In genomic region chr22:27919943-27920755, GRCh38 we compare ENCODE assay signal across 7 cellular contexts. TPM values are rescaled to one million over a fixed set of nuclear protein-coding genes. Genes with fewer than 3 reads are reported as not detected.
DNase-seq lines count a peak whose midpoint lies in the region; ATAC-seq, FAIRE-seq and TF ChIP-seq lines count a peak whose summit lies in the region.

No MANE protein-coding gene starts in this region.

- DNase-seq in IMR-90, result peak; percentile 72
- DNase-seq in activated CD4-positive, alpha-beta memory T cell treated with anti-CD3 and anti-CD28 coated beads for 36 hours, result no peak
- no peak for DNase-seq in NCI-H2081 treated with DMSO at 0.1 percent for 48 hours (lab: John Stamatoyannopoulos, UW)

- H3K4me1 Mint-ChIP-seq in activated CD4-positive, alpha-beta memory T cell treated with anti-CD3 and anti-CD28 coated beads for 36 hours (ENCODE audit: low read depth), result peaks cover 54% of the 10 kb centered on the region

- peaks cover 6% of the 10 kb centered on the region for H3K9me1 ChIP-seq in IMR-90 (ENCODE audit: insufficient read depth, low read length)

- no peaks in the 10 kb centered on the region for H3K27me3 ChIP-seq in IMR-90 (ENCODE audit: control insufficient read depth, insufficient read depth, low read length)
- H3K27me3 ChIP-seq in gastroesophageal sphincter, result no peaks in the 10 kb centered on the region
- no peaks in the 10 kb centered on the region for H3K27me3 ChIP-seq in neutrophil

- POLR2A ChIA-PET in IMR-90 (lab: Charles Lee; ENCODE audit: unreplicated experiment), result interaction anchor here (1.0 kb wide), 1 partner anchor 16 kb away, joined by 3 read pairs; no protein-coding TSS in a partner anchor
- POLR2A ChIA-PET in activated CD4-positive, alpha-beta memory T cell treated with anti-CD3 and anti-CD28 coated beads for 36 hours (lab: Charles Lee), result interaction anchor here (0.8 to 1.6 kb wide), 4 partner anchors 32 to 880 kb away, joined by 3 to 4 read pairs (median 3); partner anchors contain the start of gene XBP1

- peak overlapping the region; percentile 84 for H2BK5ac ChIP-seq in IMR-90 (ENCODE audit: low read depth, low read length, poor library complexity, severe bottlenecking)

- H3K36me3 ChIP-seq in IMR-90 (ENCODE audit: control insufficient read depth, insufficient read depth, low read length) (peaks cover 6% of the 10 kb centered on the region), gastroesophageal sphincter (peaks cover 0 to 19% of the 10 kb centered on the region in 2 donors), neutrophil (peaks cover 7% of the 10 kb centered on the region)

- no peaks in the 10 kb centered on the region for H3K9me3 Mint-ChIP-seq in activated CD4-positive, alpha-beta memory T cell treated with anti-CD3 and anti-CD28 coated beads for 36 hours

- peak overlapping the region; percentile 100 for H3K4me3 Mint-ChIP-seq in activated CD4-positive, alpha-beta memory T cell treated with anti-CD3 and anti-CD28 coated beads for 36 hours

- peak overlapping the region; percentile 88 for H3K9ac ChIP-seq in IMR-90 (ENCODE audit: low read depth, low read length)

- peak; percentile 75 for FAIRE-seq in G401.6 (lab: Jason Lieb, UNC)

- peak overlapping the region; percentile 12; the same call in 1 of the 2 replicates for H2BK20ac ChIP-seq in IMR-90 (ENCODE audit: low read depth, low read length)

- H2BK15ac ChIP-seq in IMR-90 (ENCODE audit: low read depth, low read length), result peak overlapping the region; percentile 30; the same call in 1 of the 3 replicates

- no peak for TF ChIP-seq RAD21 in IMR-90 (IDR thresholded peaks at IDR 0.05; ENCODE audit: low read length)

- peak overlapping the region; percentile 94 for H3K4me2 ChIP-seq in IMR-90 (ENCODE audit: low read depth, low read length)

- TF ChIP-seq CTCF in IMR-90 (conservative IDR thresholded peaks at IDR 0.05; ENCODE audit: low read depth, low read length) (peak; percentile 12; the same call in 1 of the 2 replicates), gastroesophageal sphincter (IDR thresholded peaks at IDR 0.05) (peak in 1 of 4 experiments; percentile 31), neutrophil (IDR thresholded peaks at IDR 0.05) (no peak)

- TF ChIP-seq POLR2A in IMR-90 (IDR thresholded peaks at IDR 0.05; ENCODE audit: low read depth, low read length) (no peak), gastroesophageal sphincter (IDR thresholded peaks at IDR 0.05) (no peak)

- no peak for TF ChIP-seq EP300 in gastroesophageal sphincter (IDR thresholded peaks at IDR 0.05)

- no peaks in the 10 kb centered on the region for H3K27me3 Mint-ChIP-seq in activated CD4-positive, alpha-beta memory T cell treated with anti-CD3 and anti-CD28 coated beads for 36 hours

- no TSS peak for BruUV-seq in IMR-90 (replicated peaks; lab: Mats Ljungman, UMichigan)

- H3K27ac ChIP-seq in IMR-90 (ENCODE audit: insufficient read depth, low read length) (peak overlapping the region; percentile 92), gastroesophageal sphincter (peak overlapping the region; percentile 76 to 98 (median 96)), neutrophil (peak overlapping the region; percentile 91)

- peak overlapping the region; percentile 68 for H3K56ac ChIP-seq in IMR-90 (ENCODE audit: extremely low read depth, insufficient read depth, low read length)

- no peaks in the 10 kb centered on the region for H3K9me3 ChIP-seq in IMR-90 (ENCODE audit: control insufficient read depth, insufficient read depth, low read length)
- H3K9me3 ChIP-seq in gastroesophageal sphincter, result no peaks in the 10 kb centered on the region
- H3K9me3 ChIP-seq in neutrophil, result no peaks in the 10 kb centered on the region

- peak overlapping the region; percentile 58 for H4K5ac ChIP-seq in IMR-90 (ENCODE audit: low read depth, low read length)

- H4K20me1 ChIP-seq in IMR-90 (ENCODE audit: insufficient read depth, low read length), result peaks cover 34% of the 10 kb centered on the region

- in situ Hi-C loops in IMR-90 (cut with MboI; ENCODE audit: low sequenced_read_pairs), result no loop called here

- peak overlapping the region; percentile 93 for H2AK9ac ChIP-seq in IMR-90 (replicated peaks; ENCODE audit: low read depth, low read length, poor library complexity)

- peak overlapping the region; percentile 67 for H2BK120ac ChIP-seq in IMR-90 (ENCODE audit: low read depth, low read length)

- peak overlapping the region; percentile 93 for H3K23ac ChIP-seq in IMR-90 (ENCODE audit: low read depth, low read length)

- H3K14ac ChIP-seq in IMR-90 (replicated peaks; ENCODE audit: low read depth, low read length), result peak overlapping the region; percentile 94

- H3K4ac ChIP-seq in IMR-90 (ENCODE audit: low read depth, low read length), result peak overlapping the region; percentile 91

- H3K4me3 ChIP-seq in IMR-90 (ENCODE audit: insufficient read depth, low read depth, low read length), result peak overlapping the region; percentile 69
- H3K4me3 ChIP-seq in gastroesophageal sphincter, result peak overlapping the region; percentile 49 to 100
- H3K4me3 ChIP-seq in neutrophil (ENCODE audit: low read depth in 1 of 2, low read length in 1 of 2), result peak overlapping the region; percentile 77 to 82

- intact Hi-C loops in IMR-90 (cut with micrococcal nuclease), result loop anchor here (1.0 to 2.0 kb wide), 2 partner anchors 34 to 67 kb away; no protein-coding TSS in a partner anchor
- intact Hi-C loops in activated CD4-positive, alpha-beta memory T cell treated with anti-CD3 and anti-CD28 coated beads for 36 hours (cut with micrococcal nuclease), result loop anchor here (1.0 to 5.0 kb wide), 3 partner anchors 15 to 1248 kb away; partner anchors contain the start of gene CHEK2

- H3K4me1 ChIP-seq in IMR-90 (ENCODE audit: control insufficient read depth, insufficient read depth, low read length), result peaks cover 5% of the 10 kb centered on the region
- peaks cover 7 to 55% (median 17%) of the 10 kb centered on the region in 3 donors for H3K4me1 ChIP-seq in gastroesophageal sphincter
- H3K4me1 ChIP-seq in neutrophil (ENCODE audit: control insufficient read depth in 1 of 2, insufficient read depth in 1 of 2, low read depth in 1 of 2, low read length in 1 of 2), result peaks cover 23% of the 10 kb centered on the region in 2 experiments

- H3K36me3 Mint-ChIP-seq in activated CD4-positive, alpha-beta memory T cell treated with anti-CD3 and anti-CD28 coated beads for 36 hours, result peaks cover 33% of the 10 kb centered on the region

- peak overlapping the region; percentile 60 to 77 for H4K8ac ChIP-seq in IMR-90 (ENCODE audit: low read depth in 2 of 2, low read length in 2 of 2)

- ATAC-seq in GM21526 (IDR thresholded peaks at IDR 0.05; ENCODE audit: low FRiP score, unreplicated experiment) (peak; percentile 40), IMR-90 (ENCODE audit: low read depth) (peak; percentile 33), gastroesophageal sphincter (peak; percentile 54)

- H4K91ac ChIP-seq in IMR-90 (ENCODE audit: insufficient read depth, low read depth, low read length), result peak overlapping the region; percentile 85

- peak overlapping the region; percentile 99 for H3K27ac Mint-ChIP-seq in activated CD4-positive, alpha-beta memory T cell treated with anti-CD3 and anti-CD28 coated beads for 36 hours

- H2AK5ac ChIP-seq in IMR-90 (ENCODE audit: low read depth, low read length), result peak overlapping the region; percentile 67

- peak overlapping the region; percentile 36 for H3K18ac ChIP-seq in IMR-90 (ENCODE audit: low read depth, low read length)

- 7% methylated on average over 2 of the region's 12 CpGs; no CpG with 5 or more reads in 1 of the 2 experiments for WGBS in IMR-90 (ENCODE audit: extremely low coverage in 2 of 2, insufficient read length in 1 of 2), 2 experiments
- WGBS in gastroesophageal sphincter (ENCODE audit: low coverage in 1 of 2), 2 donors, result 20 to 31% methylated on average over 5 to 8 of the region's 12 CpGs

- CTCF ChIA-PET in IMR-90 (lab: Yijun Ruan, JAX), result interaction anchor here (0.5 to 1.8 kb wide), 5 partner anchors 10 to 83 kb away, joined by 3 to 5 read pairs (median 4); no protein-coding TSS in a partner anchor
- CTCF ChIA-PET in activated CD4-positive, alpha-beta memory T cell treated with anti-CD3 and anti-CD28 coated beads for 36 hours (lab: Charles Lee), result interaction anchor here (1.1 to 3.8 kb wide), 4 partner anchors 31 to 1436 kb away, joined by 3 to 38 read pairs (median 9); partner anchors contain the start of genes HPS4 and SRRD

- peak overlapping the region; percentile 92 for H2AFZ ChIP-seq in IMR-90 (replicated peaks; ENCODE audit: low read length, poor library complexity)

- H3K79me1 ChIP-seq in IMR-90 (ENCODE audit: low read depth in 1 of 2, low read length in 2 of 2), result peaks cover 4 to 55% of the 10 kb centered on the region in 2 experiments; a peak in 2 of 4 replicates

- dilution Hi-C loops in IMR-90 (cut with HindIII; ENCODE audit: low sequenced_read_pairs, unreplicated experiment), result no loop called here

TF ChIP-seq in IMR-90, 13 proteins besides CTCF, POLR2A, EP300 and RAD21:
- TF ChIP-seq MAZ (IDR thresholded peaks at IDR 0.05; ENCODE audit: borderline replicate concordance, low read depth, low read length), result 0 out of 2 replicates have a peak, but pooled peaks have one; percentile 9
- no peak for TF ChIP-seq SMC3 (IDR thresholded peaks at IDR 0.05; ENCODE audit: low read depth, low read length)

RNA-seq across cellular contexts. Expression of gene PITPNB, which starts 1.1 kb away (rescaled TPM):
- total RNA-seq in IMR-90 (2012; rRNA removed), result 19.7 and 29.2 TPM in 2 replicates
- 43.3 and 54.5 TPM in 2 replicates for polyA plus RNA-seq in IMR-90 (2012; rRNA removed)
- polyA plus RNA-seq in IMR-90 (2012; cell fraction: cytosol; rRNA removed), result 12.1 and 20.1 TPM in 2 replicates
- polyA plus RNA-seq in IMR-90 (2012; cell fraction: nucleus; rRNA removed; ENCODE audit: low replicate concordance), result 9.3 and 56.7 TPM in 2 replicates
- 10 to 100 TPM; 92.2 to 95.7 TPM for total RNA-seq in activated CD4-positive, alpha-beta memory T cell treated with anti-CD3 and anti-CD28 coated beads for 36 hours
- 100 to 1,000 TPM in 1 of 4 donors, 10 to 100 TPM in 3; 62.8 to 103 (median 96.6) TPM for total RNA-seq in gastroesophageal sphincter
